In the genomic region with DNA sequence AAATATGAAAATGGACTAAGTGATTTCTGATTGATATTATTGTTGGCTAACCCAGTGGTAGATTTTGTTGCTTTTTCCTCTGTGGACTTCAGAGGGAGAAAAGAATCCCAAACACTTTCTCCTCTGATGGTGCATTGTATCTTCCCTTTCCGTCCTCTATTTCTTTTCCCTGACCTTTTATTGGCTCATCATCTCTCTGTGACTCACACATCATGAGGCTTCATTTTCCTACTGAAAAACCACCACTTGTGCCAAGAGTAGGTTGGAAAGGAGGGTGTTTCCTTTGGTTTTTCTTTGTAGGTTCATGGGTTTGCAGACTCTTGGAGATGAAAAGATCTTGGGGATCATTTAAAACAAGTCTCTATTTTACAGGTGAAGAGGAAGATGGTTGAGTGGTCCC, we compare ENCODE assay signal across 15 cellular contexts.
DNase-seq lines count a peak whose midpoint lies in the region; FAIRE-seq and TF ChIP-seq lines count a peak whose summit lies in the region.
"Had no signal": no experiment of that assay in that cellular context is flagged by ENCODE, and none has a peak within 500 bp of the region (broad histone marks: within the 10 kb centered on the region; RNA-seq: fewer than 3 reads in every experiment).

No MANE protein-coding gene starts in this region.

- intact Hi-C loops in CD4-positive, alpha-beta memory T cell (cut with micrococcal nuclease) = no loop called here
- intact Hi-C loops in spleen (cut with DNase I; ENCODE audit: low total_unique reads) = no loop called here

- no peaks in the 10 kb centered on the region for H3K9me3 Mint-ChIP-seq in astrocyte (ENCODE audit: unreplicated experiment)
- H3K9me3 Mint-ChIP-seq in CD4-positive, alpha-beta memory T cell = peaks cover 0 to 5% (median 0%) of the 10 kb centered on the region in 8 donors

- H3K36me3 ChIP-seq in astrocyte (ENCODE audit: insufficient read depth, low read length) (no peaks in the 10 kb centered on the region), skeletal muscle satellite cell (ENCODE audit: insufficient read depth, low read length) (no peaks in the 10 kb centered on the region), spleen (no peaks in the 10 kb centered on the region)
- H3K36me3 ChIP-seq in CD4-positive, alpha-beta memory T cell (ENCODE audit: insufficient read depth, low read length) = no peaks in the 10 kb centered on the region

- H3K9ac ChIP-seq in astrocyte (ENCODE audit: low read length) (no peak overlapping the region), skeletal muscle satellite cell (ENCODE audit: low read depth, low read length) (no peak overlapping the region)

- H3K36me3 Mint-ChIP-seq in astrocyte (ENCODE audit: low read depth, unreplicated experiment) = no peaks in the 10 kb centered on the region
- no peaks in the 10 kb centered on the region for H3K36me3 Mint-ChIP-seq in CD4-positive, alpha-beta memory T cell

- peaks cover 12% of the 10 kb centered on the region for H3K4me1 ChIP-seq in astrocyte (ENCODE audit: insufficient read depth, low read length)
- peaks cover 26% of the 10 kb centered on the region for H3K4me1 ChIP-seq in skeletal muscle satellite cell (ENCODE audit: control insufficient read depth, insufficient read depth, low read length)
- no peaks in the 10 kb centered on the region for H3K4me1 ChIP-seq in CD4-positive, alpha-beta memory T cell (ENCODE audit: insufficient read depth, low read length)
- no peaks in the 10 kb centered on the region for H3K4me1 ChIP-seq in spleen

- H3K27me3 ChIP-seq in astrocyte (ENCODE audit: insufficient read depth, low read length) (no peaks in the 10 kb centered on the region), skeletal muscle satellite cell (ENCODE audit: control insufficient read depth, insufficient read depth, low read length) (no peaks in the 10 kb centered on the region), spleen (replicated peaks in 1 of 7) (no peaks in the 10 kb centered on the region)
- no peaks in the 10 kb centered on the region for H3K27me3 ChIP-seq in CD4-positive, alpha-beta memory T cell (ENCODE audit: insufficient read depth, low read length)
- H3K27me3 ChIP-seq: body of pancreas had no signal

- H3K27ac ChIP-seq in astrocyte (ENCODE audit: low read depth, low read length) (peak overlapping the region; percentile 10), spleen (no peak overlapping the region)
- no peak overlapping the region for H3K27ac ChIP-seq in CD4-positive, alpha-beta memory T cell (ENCODE audit: low read depth, low read length)

- H3K79me2 ChIP-seq in astrocyte (ENCODE audit: insufficient read depth, low read length) = no peaks in the 10 kb centered on the region

- POLR2A ChIA-PET in CD4-positive, alpha-beta memory T cell (lab: Charles Lee; ENCODE audit: partially characterized antibody) = no interaction called here

- CTCF ChIA-PET in CD4-positive, alpha-beta memory T cell (lab: Charles Lee; ENCODE audit: partially characterized antibody) = no interaction called here

- 0 to 79% (median 46%) methylated on average over 1 of the region's 1 CpG for WGBS in spleen, 5 donors

- H3K4me2 ChIP-seq in astrocyte (ENCODE audit: low read length) (peak overlapping the region; percentile 14), skeletal muscle satellite cell (ENCODE audit: low read length) (peak overlapping the region; percentile 24)

- H4K20me1 ChIP-seq in astrocyte (ENCODE audit: insufficient read depth, low read length) = no peaks in the 10 kb centered on the region

- no peak for FAIRE-seq in astrocyte (lab: Jason Lieb, UNC)
- FAIRE-seq: D721Med, GM12878 had no signal

- H3K27ac Mint-ChIP-seq in astrocyte (ENCODE audit: unreplicated experiment) = peak overlapping the region; percentile 75
- H3K27ac Mint-ChIP-seq in CD4-positive, alpha-beta memory T cell = no peak overlapping the region
- H3K27ac Mint-ChIP-seq: progenitor cell of endocrine pancreas had no signal

- peaks cover 49% of the 10 kb centered on the region for H3K4me1 Mint-ChIP-seq in astrocyte (ENCODE audit: low read depth, unreplicated experiment)
- H3K4me1 Mint-ChIP-seq in CD4-positive, alpha-beta memory T cell = no peaks in the 10 kb centered on the region

- no peak overlapping the region for H2AFZ ChIP-seq in astrocyte (ENCODE audit: low read depth, low read length)

- H3K4me3 ChIP-seq in astrocyte (ENCODE audit: insufficient read depth, low read depth, low read length) (no peak overlapping the region), skeletal muscle satellite cell (ENCODE audit: low read length) (no peak overlapping the region), spleen (no peak overlapping the region)
- H3K4me3 ChIP-seq in CD4-positive, alpha-beta memory T cell (ENCODE audit: low read length in 2 of 2) = no peak overlapping the region
- H3K4me3 ChIP-seq: body of pancreas, GM12878, lung had no signal

- no peak for TF ChIP-seq POLR2A in spleen (IDR thresholded peaks at IDR 0.05)

- no peaks in the 10 kb centered on the region for H3K27me3 Mint-ChIP-seq in astrocyte (ENCODE audit: low read depth, unreplicated experiment)
- H3K27me3 Mint-ChIP-seq in CD4-positive, alpha-beta memory T cell = no peaks in the 10 kb centered on the region

- TF ChIP-seq CTCF in astrocyte (IDR thresholded peaks at IDR 0.05; ENCODE audit: insufficient read depth, low read depth, low read length) (no peak), spleen (IDR thresholded peaks at IDR 0.05 in 8 of 11, conservative IDR thresholded peaks at IDR 0.05 in 3 of 11) (no peak)

- H3K4me3 Mint-ChIP-seq in astrocyte (ENCODE audit: unreplicated experiment) = peak overlapping the region; percentile 17
- no peak overlapping the region for H3K4me3 Mint-ChIP-seq in CD4-positive, alpha-beta memory T cell

- peak; percentile 26 for DNase-seq in GM04504 (ENCODE audit: low read depth)
- DNase-seq in astrocyte (ENCODE audit: low read depth) = peak; percentile 66
- peak; percentile 62 for DNase-seq in fibroblast of the conjunctiva (ENCODE audit: low read depth)
- no peak for DNase-seq in CD1c-positive myeloid dendritic cell (ENCODE audit: extremely low spot score)
- no peak for DNase-seq in CD4-positive, alpha-beta memory T cell
- no peak for DNase-seq in activated CD4-positive, CD25-positive, alpha-beta regulatory T cell treated with anti-CD3 and anti-CD28 coated beads, Interleukin-2, amount 50 U/mL, for 72 hours
- no peak for DNase-seq in spleen
- DNase-seq: activated T-cell treated with anti-CD3 and anti-CD28 coated beads, Interleukin-2, amount 50 U/mL, for 48 hours; body of pancreas; NCI-H1436 treated with DMSO at 0.1 percent for 48 hours had no signal

- H3K9me3 ChIP-seq in astrocyte (ENCODE audit: insufficient read depth, low read depth, low read length) (no peaks in the 10 kb centered on the region), skeletal muscle satellite cell (replicated peaks; ENCODE audit: low read length) (no peaks in the 10 kb centered on the region), spleen (no peaks in the 10 kb centered on the region)
- H3K9me3 ChIP-seq in CD4-positive, alpha-beta memory T cell (ENCODE audit: control insufficient read depth in 1 of 2, low read length in 2 of 2) = no peaks in the 10 kb centered on the region
- H3K9me3 ChIP-seq: body of pancreas had no signal

Comparison
In these comparisons a context has a peak if more than half of its experiments do, and no peak if none do; other contexts are left out.
1. DNase-seq: peak in GM04504 (single experiment), astrocyte (single experiment) and fibroblast of the conjunctiva (single experiment); none in CD1c-positive myeloid dendritic cell (single experiment), CD4-positive, alpha-beta memory T cell (0 of 5), activated CD4-positive, CD25-positive, alpha-beta regulatory T cell treated with anti-CD3 and anti-CD28 coated beads, Interleukin-2, amount 50 U/mL, for 72 hours (single experiment) and spleen (single experiment).